In genomic region chr4:87493147-87493546, GRCh38 we compare ENCODE assay signal across 14 cellular contexts. TPM values are rescaled to one million over a fixed set of nuclear protein-coding genes. Genes with fewer than 3 reads are reported as not detected.
"Had no signal": no experiment of that assay in that cellular context is flagged by ENCODE, and none has a peak within 500 bp of the region (broad histone marks: within the 10 kb centered on the region; RNA-seq: fewer than 3 reads in every experiment).

No MANE protein-coding gene starts in this region.

- H3K36me3 ChIP-seq: colonic mucosa had no signal

- H3K4me1 ChIP-seq: colonic mucosa had no signal

- DNase-seq: activated CD4-positive, alpha-beta memory T cell treated with anti-CD3 and anti-CD28 coated beads, Interleukin-2, amount 10 ng/mL, durations not matched to agents 7 days and 5 days; activated CD4-positive, alpha-beta T cell treated with anti-CD3 and anti-CD28 coated beads for 1 hour; activated gamma-delta T cell; activated T-cell treated with anti-CD3 and anti-CD28 coated beads, Interleukin-2, amount 50 U/mL, for 48 hours; colonic mucosa; effector memory CD4-positive, alpha-beta T cell; mucosa of descending colon had no signal

- H3K9me3 Mint-ChIP-seq: activated CD4-positive, alpha-beta memory T cell treated with anti-CD3 and anti-CD28 coated beads, Interleukin-2, amount 10 ng/mL, durations not matched to agents 7 days and 5 days; type B pancreatic cell had no signal

- H3K4me3 Mint-ChIP-seq: activated CD4-positive, alpha-beta memory T cell treated with anti-CD3 and anti-CD28 coated beads, Interleukin-2, amount 10 ng/mL, durations not matched to agents 7 days and 5 days; activated naive CD8-positive, alpha-beta T cell; nephron; type B pancreatic cell had no signal

- H3K4me3 ChIP-seq: colonic mucosa, lung, mucosa of descending colon, skin epidermis had no signal

- H3K36me3 Mint-ChIP-seq: type B pancreatic cell had no signal

- H3K27me3 Mint-ChIP-seq: activated CD4-positive, alpha-beta memory T cell treated with anti-CD3 and anti-CD28 coated beads, Interleukin-2, amount 10 ng/mL, durations not matched to agents 7 days and 5 days; activated naive CD8-positive, alpha-beta T cell; type B pancreatic cell had no signal

- ATAC-seq: mucosa of descending colon had no signal

- H3K9me3 ChIP-seq: colonic mucosa, mucosa of descending colon had no signal

- H3K27ac ChIP-seq: colonic mucosa had no signal

- H3K27ac Mint-ChIP-seq: activated CD4-positive, alpha-beta memory T cell treated with anti-CD3 and anti-CD28 coated beads, Interleukin-2, amount 10 ng/mL, durations not matched to agents 7 days and 5 days; activated naive CD8-positive, alpha-beta T cell; type B pancreatic cell had no signal

- H3K27me3 ChIP-seq: colonic mucosa had no signal

RNA-seq across cellular contexts. Expression of gene SPARCL1, which starts 36.0 kb away (rescaled TPM):
- total RNA-seq: activated CD4-positive, alpha-beta memory T cell treated with anti-CD3 and anti-CD28 coated beads, Interleukin-2, amount 10 ng/mL, durations not matched to agents 7 days and 5 days; kidney epithelial cell; T-helper 2 cell treated with Interferon-gamma antibody and Interleukin-4, amounts not matched to agents 100 ng/mL and 5 ng/mL, for 36 hours had no signal
